1 cellular context compared by ENCODE assay signal in the genomic region with DNA sequence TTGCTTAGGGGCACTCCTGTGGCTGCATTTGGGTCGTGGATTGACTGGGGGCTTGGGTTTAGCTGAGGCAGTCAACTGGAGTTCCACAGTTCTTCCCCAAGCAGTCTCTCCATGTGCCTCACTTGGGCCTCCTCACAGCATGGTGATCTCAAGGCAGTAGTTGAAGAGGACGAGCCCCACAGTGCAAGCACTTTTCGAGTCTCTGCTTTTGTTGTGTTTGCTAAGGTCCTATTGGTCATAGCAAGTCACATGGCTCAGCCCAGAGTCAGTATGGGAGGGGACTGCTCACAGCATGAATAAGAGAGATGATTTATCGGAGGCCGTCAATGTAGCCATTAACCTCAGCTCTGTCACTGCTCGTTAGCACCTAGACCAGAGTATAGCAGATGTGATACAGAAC.
TF ChIP-seq lines count a peak whose summit lies in the region.

No MANE protein-coding gene starts in this region.

TF ChIP-seq in GM23338, 12 proteins besides CTCF, POLR2A, EP300 and RAD21 (continued from another document):
- TF ChIP-seq, protein P1, sequence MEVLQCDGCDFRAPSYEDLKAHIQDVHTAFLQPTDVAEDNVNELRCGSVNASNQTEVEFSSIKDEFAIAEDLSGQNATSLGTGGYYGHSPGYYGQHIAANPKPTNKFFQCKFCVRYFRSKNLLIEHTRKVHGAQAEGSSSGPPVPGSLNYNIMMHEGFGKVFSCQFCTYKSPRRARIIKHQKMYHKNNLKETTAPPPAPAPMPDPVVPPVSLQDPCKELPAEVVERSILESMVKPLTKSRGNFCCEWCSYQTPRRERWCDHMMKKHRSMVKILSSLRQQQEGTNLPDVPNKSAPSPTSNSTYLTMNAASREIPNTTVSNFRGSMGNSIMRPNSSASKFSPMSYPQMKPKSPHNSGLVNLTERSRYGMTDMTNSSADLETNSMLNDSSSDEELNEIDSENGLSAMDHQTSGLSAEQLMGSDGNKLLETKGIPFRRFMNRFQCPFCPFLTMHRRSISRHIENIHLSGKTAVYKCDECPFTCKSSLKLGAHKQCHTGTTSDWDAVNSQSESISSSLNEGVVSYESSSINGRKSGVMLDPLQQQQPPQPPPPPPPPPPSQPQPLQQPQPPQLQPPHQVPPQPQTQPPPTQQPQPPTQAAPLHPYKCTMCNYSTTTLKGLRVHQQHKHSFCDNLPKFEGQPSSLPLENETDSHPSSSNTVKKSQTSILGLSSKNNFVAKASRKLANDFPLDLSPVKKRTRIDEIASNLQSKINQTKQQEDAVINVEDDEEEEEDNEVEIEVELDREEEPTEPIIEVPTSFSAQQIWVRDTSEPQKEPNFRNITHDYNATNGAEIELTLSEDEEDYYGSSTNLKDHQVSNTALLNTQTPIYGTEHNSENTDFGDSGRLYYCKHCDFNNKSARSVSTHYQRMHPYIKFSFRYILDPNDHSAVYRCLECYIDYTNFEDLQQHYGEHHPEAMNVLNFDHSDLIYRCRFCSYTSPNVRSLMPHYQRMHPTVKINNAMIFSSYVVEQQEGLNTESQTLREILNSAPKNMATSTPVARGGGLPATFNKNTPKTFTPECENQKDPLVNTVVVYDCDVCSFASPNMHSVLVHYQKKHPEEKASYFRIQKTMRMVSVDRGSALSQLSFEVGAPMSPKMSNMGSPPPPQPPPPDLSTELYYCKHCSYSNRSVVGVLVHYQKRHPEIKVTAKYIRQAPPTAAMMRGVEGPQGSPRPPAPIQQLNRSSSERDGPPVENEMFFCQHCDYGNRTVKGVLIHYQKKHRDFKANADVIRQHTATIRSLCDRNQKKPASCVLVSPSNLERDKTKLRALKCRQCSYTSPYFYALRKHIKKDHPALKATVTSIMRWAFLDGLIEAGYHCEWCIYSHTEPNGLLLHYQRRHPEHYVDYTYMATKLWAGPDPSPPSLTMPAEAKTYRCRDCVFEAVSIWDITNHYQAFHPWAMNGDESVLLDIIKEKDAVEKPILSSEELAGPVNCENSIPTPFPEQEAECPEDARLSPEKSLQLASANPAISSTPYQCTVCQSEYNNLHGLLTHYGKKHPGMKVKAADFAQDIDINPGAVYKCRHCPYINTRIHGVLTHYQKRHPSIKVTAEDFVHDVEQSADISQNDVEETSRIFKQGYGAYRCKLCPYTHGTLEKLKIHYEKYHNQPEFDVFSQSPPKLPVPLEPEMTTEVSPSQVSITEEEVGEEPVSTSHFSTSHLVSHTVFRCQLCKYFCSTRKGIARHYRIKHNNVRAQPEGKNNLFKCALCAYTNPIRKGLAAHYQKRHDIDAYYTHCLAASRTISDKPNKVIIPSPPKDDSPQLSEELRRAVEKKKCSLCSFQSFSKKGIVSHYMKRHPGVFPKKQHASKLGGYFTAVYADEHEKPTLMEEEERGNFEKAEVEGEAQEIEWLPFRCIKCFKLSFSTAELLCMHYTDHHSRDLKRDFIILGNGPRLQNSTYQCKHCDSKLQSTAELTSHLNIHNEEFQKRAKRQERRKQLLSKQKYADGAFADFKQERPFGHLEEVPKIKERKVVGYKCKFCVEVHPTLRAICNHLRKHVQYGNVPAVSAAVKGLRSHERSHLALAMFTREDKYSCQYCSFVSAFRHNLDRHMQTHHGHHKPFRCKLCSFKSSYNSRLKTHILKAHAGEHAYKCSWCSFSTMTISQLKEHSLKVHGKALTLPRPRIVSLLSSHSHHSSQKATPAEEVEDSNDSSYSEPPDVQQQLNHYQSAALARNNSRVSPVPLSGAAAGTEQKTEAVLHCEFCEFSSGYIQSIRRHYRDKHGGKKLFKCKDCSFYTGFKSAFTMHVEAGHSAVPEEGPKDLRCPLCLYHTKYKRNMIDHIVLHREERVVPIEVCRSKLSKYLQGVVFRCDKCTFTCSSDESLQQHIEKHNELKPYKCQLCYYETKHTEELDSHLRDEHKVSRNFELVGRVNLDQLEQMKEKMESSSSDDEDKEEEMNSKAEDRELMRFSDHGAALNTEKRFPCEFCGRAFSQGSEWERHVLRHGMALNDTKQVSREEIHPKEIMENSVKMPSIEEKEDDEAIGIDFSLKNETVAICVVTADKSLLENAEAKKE (CRISPR knock-in tag; IDR thresholded peaks at IDR 0.05): no peak
- no peak for TF ChIP-seq NANOG (IDR thresholded peaks at IDR 0.05; ENCODE audit: borderline replicate concordance)
TF ChIP-seq in GM23338: peak in this region for 0.
